1 cellular context compared by ENCODE assay signal in genomic region chr4:15676039-15676438, GRCh38.
TF ChIP-seq lines count a peak whose summit lies in the region.

No MANE protein-coding gene starts in this region.

TF ChIP-seq in K562, 482 proteins besides CTCF, POLR2A, EP300 and RAD21:
- TF ChIP-seq SIRT6 (IDR thresholded peaks at IDR 0.05; ENCODE audit: low read depth, low read length) (no peak), NR2C2 (CRISPR knock-in tag; IDR thresholded peaks at IDR 0.05) (no peak), NR2C2 (tag; IDR thresholded peaks at IDR 0.05) (no peak), RBFOX2 (IDR thresholded peaks at IDR 0.05; ENCODE audit: low read depth, low read length) (no peak), CEBPB (tag; IDR thresholded peaks at IDR 0.05) (peak; percentile 65), USF2 (CRISPR knock-in tag; IDR thresholded peaks at IDR 0.05) (no peak), ZNF436 (CRISPR knock-in tag; IDR thresholded peaks at IDR 0.05) (no peak), IRF1 (CRISPR knock-in tag; IDR thresholded peaks at IDR 0.05; ENCODE audit: borderline replicate concordance) (no peak), ZNF24 (IDR thresholded peaks at IDR 0.05) (no peak), ATF1 (CRISPR knock-in tag; IDR thresholded peaks at IDR 0.05) (no peak), ATF1 (tag; IDR thresholded peaks at IDR 0.05) (no peak), ZNF778 (CRISPR knock-in tag; IDR thresholded peaks at IDR 0.05) (no peak), CAMTA2 (CRISPR knock-in tag; conservative IDR thresholded peaks at IDR 0.05) (no peak), RBM25 (IDR thresholded peaks at IDR 0.05; ENCODE audit: low read depth, low read length, severe bottlenecking) (no peak), CEBPG (CRISPR knock-in tag; IDR thresholded peaks at IDR 0.05) (no peak), CEBPG (tag; conservative IDR thresholded peaks at IDR 0.05 in 1 of 2, IDR thresholded peaks at IDR 0.05 in 1 of 2) (peak; percentile 38 to 89; a peak in 2 of 4 replicates), SUPT5H (IDR thresholded peaks at IDR 0.05) (no peak), EGR1 (conservative IDR thresholded peaks at IDR 0.05) (no peak), BRF2 (IDR thresholded peaks at IDR 0.05; ENCODE audit: borderline replicate concordance, insufficient read depth, insufficient read length) (no peak)
- TF ChIP-seq, protein P1, sequence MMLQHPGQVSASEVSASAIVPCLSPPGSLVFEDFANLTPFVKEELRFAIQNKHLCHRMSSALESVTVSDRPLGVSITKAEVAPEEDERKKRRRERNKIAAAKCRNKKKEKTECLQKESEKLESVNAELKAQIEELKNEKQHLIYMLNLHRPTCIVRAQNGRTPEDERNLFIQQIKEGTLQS (IDR thresholded peaks at IDR 0.05) = peak; percentile 62
- TF ChIP-seq, protein P1 (CRISPR knock-in tag; conservative IDR thresholded peaks at IDR 0.05) = no peak
